Comparison of ENCODE assay signal across 9 cellular contexts in the genomic region with DNA sequence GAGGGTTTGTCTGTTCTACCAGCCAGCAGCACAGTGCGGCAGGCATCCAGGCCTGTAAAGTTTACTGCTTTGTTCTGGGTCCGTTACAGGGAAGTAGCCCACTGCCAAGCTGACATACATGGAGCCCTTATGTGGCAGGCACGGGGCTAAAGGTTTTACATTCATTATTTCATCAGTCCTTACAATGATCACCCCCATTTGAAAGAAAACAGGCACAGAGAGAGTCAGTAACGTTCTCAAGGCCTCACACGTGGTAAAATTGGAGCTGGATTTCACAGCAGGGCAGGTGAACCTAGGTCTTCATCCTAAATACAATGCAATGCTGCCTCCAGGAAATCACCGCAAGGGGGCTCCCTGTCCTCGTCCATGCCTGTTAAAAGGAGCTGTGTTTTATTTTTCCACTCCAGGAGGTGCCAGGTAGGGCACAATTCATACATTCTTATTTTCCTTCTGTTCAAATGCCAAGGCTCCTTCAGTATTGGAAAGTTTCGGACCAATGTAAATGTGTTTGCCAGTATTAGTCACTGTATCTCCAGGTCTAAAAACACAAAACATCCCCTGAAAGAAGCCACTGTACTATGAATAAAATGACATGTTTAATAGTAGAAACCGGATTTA.
DNase-seq lines count a peak whose midpoint lies in the region; ATAC-seq and TF ChIP-seq lines count a peak whose summit lies in the region.
"Had no signal": no experiment of that assay in that cellular context is flagged by ENCODE, and none has a peak within 500 bp of the region (broad histone marks: within the 10 kb centered on the region; RNA-seq: fewer than 3 reads in every experiment).

No MANE protein-coding gene starts in this region.

- no peaks in the 10 kb centered on the region for H3K79me2 ChIP-seq in neural progenitor cell (ENCODE audit: low read depth)

- H3K27me3 ChIP-seq in neural progenitor cell: no peaks in the 10 kb centered on the region
- no peaks in the 10 kb centered on the region for H3K27me3 ChIP-seq in uterus

- H3K9ac ChIP-seq in neural progenitor cell: no peak overlapping the region

- peak overlapping the region; percentile 2 for H2AFZ ChIP-seq in neural progenitor cell (replicated peaks)

- no peak overlapping the region for H3K27ac Mint-ChIP-seq in neural progenitor cell

- no peaks in the 10 kb centered on the region for H3K27me3 Mint-ChIP-seq in neural progenitor cell (ENCODE audit: insufficient read depth, low read depth)

- H3K4me3 Mint-ChIP-seq in neural progenitor cell: no peak overlapping the region

- ATAC-seq in GM19351 (IDR thresholded peaks at IDR 0.05; ENCODE audit: unreplicated experiment): peak; percentile 81
- no peak for ATAC-seq in GM19452 (IDR thresholded peaks at IDR 0.05; ENCODE audit: unreplicated experiment)

- intact Hi-C loops in uterus (cut with DNase I; ENCODE audit: low total_unique reads): no loop called here

- H3K9me3 ChIP-seq in neural progenitor cell (ENCODE audit: low read depth): no peaks in the 10 kb centered on the region
- no peaks in the 10 kb centered on the region for H3K9me3 ChIP-seq in uterus

- no peaks in the 10 kb centered on the region for H3K36me3 Mint-ChIP-seq in neural progenitor cell

- H3F3A ChIP-seq in neural progenitor cell (ENCODE audit: low read depth): no peaks in the 10 kb centered on the region

- H3K27ac ChIP-seq in neural progenitor cell (no peak overlapping the region), uterus (no peak overlapping the region)
- H3K27ac ChIP-seq: skin epidermis had no signal

- TF ChIP-seq CTCF in WI38 (IDR thresholded peaks at IDR 0.05; ENCODE audit: low read depth, low read length) (peak; percentile 87), neural progenitor cell (IDR thresholded peaks at IDR 0.05) (peak; percentile 97), uterus (IDR thresholded peaks at IDR 0.05) (peak; percentile 59 to 66 (median 64))

- no peaks in the 10 kb centered on the region for H3K4me1 Mint-ChIP-seq in neural progenitor cell

- H3K4me1 ChIP-seq in neural progenitor cell (no peaks in the 10 kb centered on the region), uterus (no peaks in the 10 kb centered on the region)

- no peak overlapping the region for H3K4me2 ChIP-seq in neural progenitor cell

- H3K9me3 Mint-ChIP-seq in neural progenitor cell: no peaks in the 10 kb centered on the region

- H3K36me3 ChIP-seq in neural progenitor cell: no peaks in the 10 kb centered on the region
- no peaks in the 10 kb centered on the region for H3K36me3 ChIP-seq in uterus

- H3K4me3 ChIP-seq in WI38 (ENCODE audit: low read depth, low read length) (no peak overlapping the region), neural progenitor cell (no peak overlapping the region), uterus (no peak overlapping the region)
- H3K4me3 ChIP-seq: skin epidermis had no signal

- in situ Hi-C loops in Caki2 (cut with HindIII; ENCODE audit: low pct_unique_long_range_greater_than_20kb, low sequenced_read_pairs): no loop called here

- TF ChIP-seq POLR2A in uterus (IDR thresholded peaks at IDR 0.05): no peak

- H4K20me1 ChIP-seq in neural progenitor cell (ENCODE audit: low read depth): no peaks in the 10 kb centered on the region

- peak; percentile 47 for DNase-seq in Caki2 (ENCODE audit: low read depth)
- peak; percentile 72 for DNase-seq in NAMALWA (ENCODE audit: low spot score)
- DNase-seq in fibroblast of gingiva (ENCODE audit: low read depth): peak; percentile 12
- DNase-seq in neural progenitor cell (ENCODE audit: low spot score): peak; percentile 82
- DNase-seq in uterus: peak; percentile 43 to 47

Comparison
In these comparisons a context has a peak if more than half of its experiments do, and no peak if none do; other contexts are left out.
1. DNase-seq: peak in every context shown above with its lines; median percentile 82 in neural progenitor cell; 72 in NAMALWA; 47 in Caki2; 45 in uterus; 12 in fibroblast of gingiva.